ENCODE assay signal across 1 cellular context in genomic region chr2:185990861-185991525, GRCh38.
A peak's percentile ranks its signal among the peaks of the same experiment; 100 is the strongest.
TF ChIP-seq lines count a peak whose summit lies in the region.

No MANE protein-coding gene starts in this region.

TF ChIP-seq in H1, 55 proteins besides CTCF, POLR2A, EP300 and RAD21:
- no peak for TF ChIP-seq HDAC6 (IDR thresholded peaks at IDR 0.05; ENCODE audit: low read depth, low read length)
- peak; percentile 47; the same call in 1 of the 2 replicates for TF ChIP-seq TEAD4 (IDR thresholded peaks at IDR 0.05; ENCODE audit: low read depth, low read length)
